In the genomic region with DNA sequence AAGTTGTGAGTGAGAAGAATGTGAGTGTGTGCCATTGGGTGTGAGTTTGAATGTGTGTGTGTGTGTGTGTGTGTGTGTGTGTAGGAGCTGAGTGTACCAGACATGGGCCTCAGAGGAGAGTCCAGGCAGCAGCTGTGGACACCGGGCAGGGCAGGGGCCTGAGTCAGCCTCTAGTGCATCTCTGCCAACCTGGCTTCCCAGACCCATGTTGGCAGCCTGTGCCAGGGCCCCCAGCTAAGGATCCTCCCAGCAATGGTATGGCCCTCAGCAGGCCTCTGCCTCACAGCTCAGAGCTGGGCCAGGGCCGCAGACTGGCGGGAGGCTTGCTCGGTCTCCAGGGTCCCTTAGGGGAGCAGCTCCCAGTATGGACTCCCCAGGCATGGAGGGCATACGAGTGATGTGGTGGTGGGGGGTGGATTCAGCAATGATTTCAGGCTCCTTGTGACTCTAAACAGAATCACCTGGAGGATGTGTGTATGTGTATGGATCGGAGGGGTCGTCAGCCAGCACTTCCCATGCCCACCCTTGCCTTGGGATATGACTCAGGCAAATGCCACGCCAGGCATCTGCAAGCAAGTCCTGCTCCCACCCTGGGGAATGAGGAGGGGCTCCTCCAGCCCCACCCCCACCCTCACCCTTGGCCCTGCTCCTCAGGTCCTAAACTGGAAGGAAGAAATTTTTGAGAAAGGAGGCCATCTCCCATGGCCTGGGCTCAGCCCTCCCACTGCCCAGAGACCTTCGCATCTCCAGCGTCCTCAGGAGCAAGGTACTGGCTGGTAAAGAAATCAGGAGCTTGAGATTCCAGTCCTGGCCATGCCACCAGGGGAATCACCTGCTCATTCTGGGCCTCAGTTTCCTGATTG, we compare ENCODE assay signal across 8 cellular contexts. TPM values are rescaled to one million over a fixed set of nuclear protein-coding genes. Genes with fewer than 3 reads are reported as not detected.
DNase-seq lines count a peak whose midpoint lies in the region; ATAC-seq and TF ChIP-seq lines count a peak whose summit lies in the region.

No MANE protein-coding gene starts in this region.

- H3K27ac ChIP-seq in mesendoderm (ENCODE audit: low read depth, low read length) (no peak overlapping the region), upper lobe of right lung (no peak overlapping the region)

- H3K36me3 Mint-ChIP-seq in activated naive CD4-positive, alpha-beta T cell treated with anti-CD3 and anti-CD28 coated beads, Interleukin-2, amount 50 U/mL, for 24 hours, result no peaks in the 10 kb centered on the region
- H3K36me3 Mint-ChIP-seq in activated naive CD4-positive, alpha-beta T cell treated with anti-CD3 and anti-CD28 coated beads for 36 hours (ENCODE audit: low read depth), result no peaks in the 10 kb centered on the region

- H3K27me3 ChIP-seq in mesendoderm (ENCODE audit: insufficient read depth, low read length, poor library complexity) (peaks cover 15% of the 10 kb centered on the region), upper lobe of right lung (peaks cover 13% of the 10 kb centered on the region)

- intact Hi-C loops in activated naive CD4-positive, alpha-beta T cell treated with anti-CD3 and anti-CD28 coated beads for 36 hours (cut with micrococcal nuclease), result loop anchor here (5.0 kb wide), 1 partner anchor 58 kb away; no protein-coding TSS in a partner anchor
- intact Hi-C loops in upper lobe of right lung (cut with DNase I), result no loop called here

- peak overlapping the region; percentile 78 for H3K4me3 Mint-ChIP-seq in activated naive CD4-positive, alpha-beta T cell treated with anti-CD3 and anti-CD28 coated beads, Interleukin-2, amount 50 U/mL, for 24 hours
- no peak overlapping the region for H3K4me3 Mint-ChIP-seq in activated naive CD4-positive, alpha-beta T cell treated with anti-CD3 and anti-CD28 coated beads for 36 hours

- no peak overlapping the region for H3K23ac ChIP-seq in mesendoderm (ENCODE audit: low read length)

- peaks cover 9% of the 10 kb centered on the region for H3K4me1 ChIP-seq in mesendoderm (ENCODE audit: control insufficient read depth, low read depth, low read length)
- peaks cover 12% of the 10 kb centered on the region for H3K4me1 ChIP-seq in upper lobe of right lung

- H3K9me3 Mint-ChIP-seq in activated naive CD4-positive, alpha-beta T cell treated with anti-CD3 and anti-CD28 coated beads, Interleukin-2, amount 50 U/mL, for 24 hours, result no peaks in the 10 kb centered on the region
- no peaks in the 10 kb centered on the region for H3K9me3 Mint-ChIP-seq in activated naive CD4-positive, alpha-beta T cell treated with anti-CD3 and anti-CD28 coated beads for 36 hours

- no peak overlapping the region for H3K4me2 ChIP-seq in mesendoderm (ENCODE audit: low read length)

- no peaks in the 10 kb centered on the region for H3K9me3 ChIP-seq in upper lobe of right lung

- H2BK120ac ChIP-seq in mesendoderm (ENCODE audit: low read depth, low read length), result no peak overlapping the region

- H4K8ac ChIP-seq in mesendoderm (ENCODE audit: low read depth, low read length), result no peak overlapping the region

- no peak overlapping the region for H2BK15ac ChIP-seq in mesendoderm (replicated peaks; ENCODE audit: low read depth)

- no CpG with 5 or more reads among the region's 10 CpGs for WGBS in mesendoderm (ENCODE audit: extremely low coverage, insufficient coverage, low lambda C conversion rate)

- DNase-seq in activated naive CD4-positive, alpha-beta T cell treated with anti-CD3 and anti-CD28 coated beads for 36 hours, result no peak
- DNase-seq in astrocyte of the spinal cord (ENCODE audit: low read depth, low spot score) (peak; percentile 46), mesendoderm (peak; percentile 73), upper lobe of right lung (peak; percentile 59), amniotic stem cell (lab: John Stamatoyannopoulos, UW) (no peak)

- H3K36me3 ChIP-seq in mesendoderm (ENCODE audit: control insufficient read depth, insufficient read depth, low read length), result no peaks in the 10 kb centered on the region
- H3K36me3 ChIP-seq in upper lobe of right lung, result no peaks in the 10 kb centered on the region

- H3K4ac ChIP-seq in mesendoderm (ENCODE audit: low read depth, low read length), result no peak overlapping the region

- ATAC-seq in upper lobe of right lung (no peak), HG03159 (IDR thresholded peaks at IDR 0.05; ENCODE audit: unreplicated experiment) (no peak), GM18511 (IDR thresholded peaks at IDR 0.05; ENCODE audit: unreplicated experiment) (no peak)

- H3K4me3 ChIP-seq in astrocyte of the spinal cord (ENCODE audit: low read depth, low read length) (no peak overlapping the region), mesendoderm (ENCODE audit: low read length) (no peak overlapping the region), upper lobe of right lung (no peak overlapping the region)

- H3K18ac ChIP-seq in mesendoderm (ENCODE audit: low read length), result no peak overlapping the region

- in situ Hi-C loops in astrocyte of the spinal cord (cut with HindIII; ENCODE audit: low sequenced_read_pairs), result no loop called here

- H3K4me1 Mint-ChIP-seq in activated naive CD4-positive, alpha-beta T cell treated with anti-CD3 and anti-CD28 coated beads, Interleukin-2, amount 50 U/mL, for 24 hours, result peaks cover 8% of the 10 kb centered on the region
- H3K4me1 Mint-ChIP-seq in activated naive CD4-positive, alpha-beta T cell treated with anti-CD3 and anti-CD28 coated beads for 36 hours (ENCODE audit: low read depth), result peaks cover 8% of the 10 kb centered on the region

- H3K79me2 ChIP-seq in mesendoderm (ENCODE audit: control insufficient read depth, insufficient read depth, low read length), result no peaks in the 10 kb centered on the region

- H3K27ac Mint-ChIP-seq in activated naive CD4-positive, alpha-beta T cell treated with anti-CD3 and anti-CD28 coated beads, Interleukin-2, amount 50 U/mL, for 24 hours, result no peak overlapping the region
- H3K27ac Mint-ChIP-seq in activated naive CD4-positive, alpha-beta T cell treated with anti-CD3 and anti-CD28 coated beads for 36 hours, result no peak overlapping the region

- H2BK5ac ChIP-seq in mesendoderm (ENCODE audit: low read length), result no peak overlapping the region

- H3K56ac ChIP-seq in mesendoderm (ENCODE audit: low read length), result no peak overlapping the region

- no peak overlapping the region for H3K9ac ChIP-seq in mesendoderm (ENCODE audit: low read length)

- no peak overlapping the region for H2AK5ac ChIP-seq in mesendoderm (ENCODE audit: low read length)

- H3K79me1 ChIP-seq in mesendoderm (ENCODE audit: low read length), result no peaks in the 10 kb centered on the region

- CTCF ChIA-PET in activated naive CD4-positive, alpha-beta T cell treated with anti-CD3 and anti-CD28 coated beads for 36 hours (lab: Charles Lee), result interaction anchor here (0.6 to 1.6 kb wide), 2 partner anchors 31 to 77 kb away, joined by 3 to 4 read pairs; no protein-coding TSS in a partner anchor

- TF ChIP-seq CTCF in astrocyte of the spinal cord (IDR thresholded peaks at IDR 0.05; ENCODE audit: low read depth, low read length), result no peak
- TF ChIP-seq CTCF in upper lobe of right lung (IDR thresholded peaks at IDR 0.05), result no peak

- peaks cover 11% of the 10 kb centered on the region for H3K27me3 Mint-ChIP-seq in activated naive CD4-positive, alpha-beta T cell treated with anti-CD3 and anti-CD28 coated beads, Interleukin-2, amount 50 U/mL, for 24 hours
- H3K27me3 Mint-ChIP-seq in activated naive CD4-positive, alpha-beta T cell treated with anti-CD3 and anti-CD28 coated beads for 36 hours (ENCODE audit: low read depth), result peaks cover 28% of the 10 kb centered on the region

- no peak overlapping the region for H4K5ac ChIP-seq in mesendoderm (ENCODE audit: low read length)

RNA-seq across cellular contexts. Expression of gene FOXO6, which starts 1.8 kb away (rescaled TPM):
- total RNA-seq in activated naive CD4-positive, alpha-beta T cell treated with anti-CD3 and anti-CD28 coated beads for 36 hours, result under 1 TPM in 1 of 2 experiments, not detected in 1; 0.15 TPM
- 0.32 TPM for polyA plus RNA-seq in mesendoderm (2013, experiment 1 of 2)
- 0.36 TPM for polyA plus RNA-seq in mesendoderm (2013, experiment 2 of 2)
- total RNA-seq in upper lobe of right lung, result 0.43 TPM

Comparison
In these comparisons a context has a peak if more than half of its experiments do, and no peak if none do; other contexts are left out.
1. DNase-seq: peak in astrocyte of the spinal cord (single experiment), mesendoderm (single experiment) and upper lobe of right lung (single experiment); none in activated naive CD4-positive, alpha-beta T cell treated with anti-CD3 and anti-CD28 coated beads for 36 hours (single experiment) and amniotic stem cell (single experiment).